In genomic region chr16:89575247-89576172, GRCh38 we compare ENCODE assay signal across 8 cellular contexts. TPM values are rescaled to one million over a fixed set of nuclear protein-coding genes. Genes with fewer than 3 reads are reported as not detected.
A peak's percentile ranks its signal among the peaks of the same experiment; 100 is the strongest.
DNase-seq lines count a peak whose midpoint lies in the region; ATAC-seq, FAIRE-seq and TF ChIP-seq lines count a peak whose summit lies in the region.

TSS of gene CPNE7 (plus strand) at chr16:89575758. CDS start at chr16:89575898, 140 bp downstream.

- BruUV-seq in endothelial cell of umbilical vein (replicated peaks; lab: Mats Ljungman, UMichigan) = no TSS peak

- intact Hi-C loops in activated CD4-positive, alpha-beta T cell treated with anti-CD3 and anti-CD28 coated beads, Interleukin-2, amount 10 ng/mL, durations not matched to agents 24 days and 14 days (cut with micrococcal nuclease) = loop anchor here (1.0 kb wide), 1 partner anchor 66 kb away; no protein-coding TSS in a partner anchor
- intact Hi-C loops in endothelial cell of umbilical vein (cut with micrococcal nuclease) = loop anchor here (10.0 kb wide), 1 partner anchor 149 kb away; the partner anchor contains the start of genes VPS9D1 and ZNF276

- peaks cover 4% of the 10 kb centered on the region for H3K36me3 Mint-ChIP-seq in activated CD4-positive, alpha-beta T cell treated with anti-CD3 and anti-CD28 coated beads, Interleukin-2, amount 10 ng/mL, durations not matched to agents 24 days and 14 days (ENCODE audit: low read depth)

- H3K9me2 ChIP-seq in OCI-LY1 (ENCODE audit: low read depth, low read length) = no peaks in the 10 kb centered on the region

- H3K36me3 ChIP-seq in OCI-LY1 (ENCODE audit: insufficient read depth, low read length) = no peaks in the 10 kb centered on the region
- H3K36me3 ChIP-seq in endothelial cell of umbilical vein (ENCODE audit: control insufficient read depth in 2 of 2, extremely low read depth in 1 of 2, insufficient read depth in 2 of 2, low read length in 2 of 2) = no peaks in the 10 kb centered on the region

- peaks cover 8% of the 10 kb centered on the region for H3K4me1 Mint-ChIP-seq in activated CD4-positive, alpha-beta T cell treated with anti-CD3 and anti-CD28 coated beads, Interleukin-2, amount 10 ng/mL, durations not matched to agents 24 days and 14 days

- H3K9ac ChIP-seq in OCI-LY1 (ENCODE audit: low read length) = no peak within 1 kb of the TSS
- peak within 1 kb of the TSS; percentile 40 for H3K9ac ChIP-seq in endothelial cell of umbilical vein (replicated peaks; ENCODE audit: extremely low read depth, insufficient read depth, low read length)

- peak within 1 kb of the TSS; percentile 70 for H3K4me3 Mint-ChIP-seq in activated CD4-positive, alpha-beta T cell treated with anti-CD3 and anti-CD28 coated beads, Interleukin-2, amount 10 ng/mL, durations not matched to agents 24 days and 14 days

- no peak for TF ChIP-seq POLR2A in endothelial cell of umbilical vein (IDR thresholded peaks at IDR 0.05; ENCODE audit: low read depth, low read length)

- H3F3A ChIP-seq in OCI-LY1 (ENCODE audit: insufficient read depth, low read length) = no peaks in the 10 kb centered on the region

- H3K27ac Mint-ChIP-seq in activated CD4-positive, alpha-beta T cell treated with anti-CD3 and anti-CD28 coated beads, Interleukin-2, amount 10 ng/mL, durations not matched to agents 24 days and 14 days = peak within 1 kb of the TSS; percentile 51

- POLR2A ChIA-PET in endothelial cell of umbilical vein (lab: Charles Lee) = no interaction called here

- H3K79me2 ChIP-seq in OCI-LY1 (ENCODE audit: insufficient read depth, low read length) = no peaks in the 10 kb centered on the region
- H3K79me2 ChIP-seq in endothelial cell of umbilical vein (ENCODE audit: control insufficient read depth, insufficient read depth, low read length) = no peaks in the 10 kb centered on the region

- no peaks in the 10 kb centered on the region for H4K20me1 ChIP-seq in OCI-LY1 (ENCODE audit: insufficient read depth, low read length)
- no peaks in the 10 kb centered on the region for H4K20me1 ChIP-seq in endothelial cell of umbilical vein (replicated peaks; ENCODE audit: control insufficient read depth, extremely low read depth, insufficient read depth, low read length)

- peaks cover 21% of the 10 kb centered on the region for H3K27me3 Mint-ChIP-seq in activated CD4-positive, alpha-beta T cell treated with anti-CD3 and anti-CD28 coated beads, Interleukin-2, amount 10 ng/mL, durations not matched to agents 24 days and 14 days

- H3K27ac ChIP-seq in OCI-LY1 (ENCODE audit: low read depth, low read length, poor library complexity, severe bottlenecking) (no peak within 1 kb of the TSS), endothelial cell of umbilical vein (ENCODE audit: insufficient read depth, low read depth, low read length) (no peak within 1 kb of the TSS)

- no peak for ATAC-seq in GM19455 (IDR thresholded peaks at IDR 0.05; ENCODE audit: unreplicated experiment)
- ATAC-seq in GM19463 (IDR thresholded peaks at IDR 0.05; ENCODE audit: unreplicated experiment) = no peak

- no peak for DNase-seq in activated CD4-positive, alpha-beta T cell treated with anti-CD3 and anti-CD28 coated beads, Interleukin-2, amount 10 ng/mL, durations not matched to agents 24 days and 14 days
- DNase-seq in activated CD4-positive, alpha-beta T cell treated with anti-CD3 and anti-CD28 coated beads for 1 hour = no peak
- DNase-seq in endothelial cell of umbilical vein (ENCODE audit: low read depth, low spot score) (no peak), retinal pigment epithelial cell (ENCODE audit: low read depth) (no peak), medulla oblongata (ENCODE audit: extremely low spot score) (no peak)

- H3K27me3 ChIP-seq in OCI-LY1 (ENCODE audit: insufficient read depth, low read length) (peaks cover 21% of the 10 kb centered on the region), endothelial cell of umbilical vein (ENCODE audit: control insufficient read depth in 2 of 2, insufficient read depth in 2 of 2, low read length in 2 of 2) (peaks cover 0 to 1% of the 10 kb centered on the region in 2 experiments)

- H3K9me3 ChIP-seq in OCI-LY1 (ENCODE audit: low read length) (no peaks in the 10 kb centered on the region), endothelial cell of umbilical vein (replicated peaks; ENCODE audit: control insufficient read depth, insufficient read depth, low read length) (no peaks in the 10 kb centered on the region)

- H3K9me3 Mint-ChIP-seq in activated CD4-positive, alpha-beta T cell treated with anti-CD3 and anti-CD28 coated beads, Interleukin-2, amount 10 ng/mL, durations not matched to agents 24 days and 14 days = no peaks in the 10 kb centered on the region

- dilution Hi-C loops in endothelial cell of umbilical vein (cut with MboI; ENCODE audit: extremely low pct_ligation_motif_present, low sequenced_read_pairs) = no loop called here

- H3K4me1 ChIP-seq in OCI-LY1 (ENCODE audit: insufficient read depth, low read length, severe bottlenecking) (peaks cover 7% of the 10 kb centered on the region), endothelial cell of umbilical vein (ENCODE audit: control insufficient read depth, extremely low read depth, insufficient read depth, low read length) (peaks cover 9% of the 10 kb centered on the region)

- H2AFZ ChIP-seq in OCI-LY1 (ENCODE audit: low read length) (no peak within 1 kb of the TSS), endothelial cell of umbilical vein (ENCODE audit: low read depth, low read length) (peak within 1 kb of the TSS; percentile 83)

- TF ChIP-seq CTCF in OCI-LY1 (IDR thresholded peaks at IDR 0.05; ENCODE audit: low read length) (no peak), endothelial cell of umbilical vein (IDR thresholded peaks at IDR 0.05; ENCODE audit: extremely low read depth in 1 of 2, insufficient read depth in 1 of 2, low read depth in 1 of 2, low read length in 2 of 2) (no peak), retinal pigment epithelial cell (conservative IDR thresholded peaks at IDR 0.05; ENCODE audit: low read depth, low read length) (no peak)

- H3K4me2 ChIP-seq in OCI-LY1 (ENCODE audit: low read length) = peak within 1 kb of the TSS; percentile 28
- H3K4me2 ChIP-seq in endothelial cell of umbilical vein (ENCODE audit: insufficient read depth, low read length) = peak within 1 kb of the TSS; percentile 40

- H3K4me3 ChIP-seq in OCI-LY1 (ENCODE audit: low read depth, low read length, poor library complexity, severe bottlenecking) = peak within 1 kb of the TSS; percentile 35
- H3K4me3 ChIP-seq in endothelial cell of umbilical vein (replicated peaks in 1 of 3; ENCODE audit: insufficient read depth in 1 of 3, low read depth in 1 of 3, low read length in 3 of 3) = peak within 1 kb of the TSS; percentile 20 to 27 (median 21)
- peak within 1 kb of the TSS; percentile 40 for H3K4me3 ChIP-seq in retinal pigment epithelial cell (ENCODE audit: low read length)

- CTCF ChIA-PET in endothelial cell of umbilical vein (lab: Charles Lee) = interaction anchor here (1.0 to 1.5 kb wide), 6 partner anchors 9 to 285 kb away, joined by 3 to 6 read pairs (median 4); no protein-coding TSS in a partner anchor

- no peaks in the 10 kb centered on the region for H3K9me1 ChIP-seq in endothelial cell of umbilical vein (replicated peaks; ENCODE audit: control insufficient read depth, extremely low read depth, insufficient read depth, low read length)

- no peak for FAIRE-seq in endothelial cell of umbilical vein (lab: Jason Lieb, UNC)

TF ChIP-seq in endothelial cell of umbilical vein, 7 proteins besides CTCF, POLR2A, EP300 and RAD21:
- no peak for TF ChIP-seq GATA2 (IDR thresholded peaks at IDR 0.05; ENCODE audit: insufficient read depth, insufficient read length, low read depth, low read length)
- no peak for TF ChIP-seq POLR2AphosphoS5 (IDR thresholded peaks at IDR 0.05; ENCODE audit: insufficient read depth, low read depth, low read length)
- peak; percentile 84 for TF ChIP-seq EZH2 (IDR thresholded peaks at IDR 0.05; ENCODE audit: borderline replicate concordance, low read depth, low read length, severe bottlenecking)
- TF ChIP-seq MAX (IDR thresholded peaks at IDR 0.05; ENCODE audit: insufficient read depth, insufficient read length) = no peak
- no peak for TF ChIP-seq JUN (IDR thresholded peaks at IDR 0.05; ENCODE audit: borderline replicate concordance, insufficient read depth, insufficient read length, low read depth)
- TF ChIP-seq FOS (IDR thresholded peaks at IDR 0.05; ENCODE audit: borderline replicate concordance, insufficient read depth, low read length) = no peak
- no peak for TF ChIP-seq MYC (IDR thresholded peaks at IDR 0.05; ENCODE audit: low read depth, low read length)

RNA-seq across cellular contexts. Expression of gene CPNE7, which starts in this region (rescaled TPM):
- total RNA-seq in activated CD4-positive, alpha-beta T cell treated with anti-CD3 and anti-CD28 coated beads, Interleukin-2, amount 10 ng/mL, durations not matched to agents 24 days and 14 days = 46.6 and 56.0 TPM in 2 replicates
- 1.5 and 2.0 TPM in 2 replicates for total RNA-seq in endothelial cell of umbilical vein
- 5.4 and 5.9 TPM in 2 replicates for polyA plus RNA-seq in endothelial cell of umbilical vein
- 1.6 and 3.1 TPM in 2 replicates for polyA plus RNA-seq in endothelial cell of umbilical vein (2011; cell fraction: cytosol; rRNA removed)
- polyA plus RNA-seq in endothelial cell of umbilical vein (2011; cell fraction: nucleus; rRNA removed) = 83.3 and 124 TPM in 2 replicates
- polyA plus RNA-seq in endothelial cell of umbilical vein (2012) = 8.3 and 11.2 TPM in 2 replicates
- 1.9 and 7.6 TPM in 2 replicates for polyA minus RNA-seq in endothelial cell of umbilical vein
- 7.4 TPM for polyA minus RNA-seq in endothelial cell of umbilical vein (2011; cell fraction: cytosol; rRNA and poly(A)+ RNA removed)
- 5.1 and 7.8 TPM in 2 replicates for polyA minus RNA-seq in endothelial cell of umbilical vein (2011; cell fraction: nucleus; rRNA and poly(A)+ RNA removed)

Comparison
In these comparisons a context has a peak if more than half of its experiments do, and no peak if none do; other contexts are left out.
1. RNA of gene CPNE7 (total RNA-seq): 46.6 to 56.0 TPM in activated CD4-positive, alpha-beta T cell treated with anti-CD3 and anti-CD28 coated beads, Interleukin-2, amount 10 ng/mL, durations not matched to agents 24 days and 14 days; 1.5 to 2.0 TPM in endothelial cell of umbilical vein; every median in the first group is over 10 times any median in the second.
2. Peak in every context shown above with its lines, with median percentiles within 50 percentile points of each other: H3K4me3 ChIP-seq.